Comparison of ENCODE assay signal across 2 cellular contexts in the genomic region with DNA sequence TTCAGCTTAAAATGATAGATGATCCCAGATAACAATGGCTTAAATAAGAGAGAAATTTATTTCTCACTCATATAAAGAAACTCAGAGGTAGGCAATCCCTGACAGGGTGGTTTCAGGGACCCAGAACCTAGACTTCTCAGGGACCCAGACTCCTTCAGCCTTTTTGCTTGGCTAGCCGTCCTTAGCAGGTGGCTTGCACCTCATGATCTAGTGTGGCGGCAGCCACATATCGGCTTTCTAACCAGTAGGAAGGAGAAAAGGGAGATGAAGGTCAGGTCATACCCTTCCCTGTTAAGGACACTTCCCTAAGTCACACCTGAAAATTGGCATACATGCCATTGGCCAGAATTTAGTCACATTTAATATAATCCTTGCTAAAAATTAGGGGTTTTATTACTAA.
TF ChIP-seq lines count a peak whose summit lies in the region.

No MANE protein-coding gene starts in this region.

TF ChIP-seq in GM23338, 12 proteins besides CTCF, POLR2A, EP300 and RAD21 (continues in another document):
- TF ChIP-seq POLR2AphosphoS5 (IDR thresholded peaks at IDR 0.05; ENCODE audit: low read depth) (no peak), NANOG (IDR thresholded peaks at IDR 0.05; ENCODE audit: borderline replicate concordance) (no peak), STAT1 (IDR thresholded peaks at IDR 0.05; ENCODE audit: unreplicated experiment) (no peak), ZNF114 (CRISPR knock-in tag; IDR thresholded peaks at IDR 0.05) (no peak), EZH2 (IDR thresholded peaks at IDR 0.05; ENCODE audit: low read depth, unreplicated experiment) (no peak), JUNB (IDR thresholded peaks at IDR 0.05; ENCODE audit: unreplicated experiment) (no peak), EZH2phosphoT487 (IDR thresholded peaks at IDR 0.05; ENCODE audit: unreplicated experiment) (no peak), CREB1 (CRISPR knock-in tag; IDR thresholded peaks at IDR 0.05; ENCODE audit: low read depth) (no peak), ZNF331 (CRISPR knock-in tag; IDR thresholded peaks at IDR 0.05; ENCODE audit: low read depth) (no peak)
- TF ChIP-seq, protein P1, sequence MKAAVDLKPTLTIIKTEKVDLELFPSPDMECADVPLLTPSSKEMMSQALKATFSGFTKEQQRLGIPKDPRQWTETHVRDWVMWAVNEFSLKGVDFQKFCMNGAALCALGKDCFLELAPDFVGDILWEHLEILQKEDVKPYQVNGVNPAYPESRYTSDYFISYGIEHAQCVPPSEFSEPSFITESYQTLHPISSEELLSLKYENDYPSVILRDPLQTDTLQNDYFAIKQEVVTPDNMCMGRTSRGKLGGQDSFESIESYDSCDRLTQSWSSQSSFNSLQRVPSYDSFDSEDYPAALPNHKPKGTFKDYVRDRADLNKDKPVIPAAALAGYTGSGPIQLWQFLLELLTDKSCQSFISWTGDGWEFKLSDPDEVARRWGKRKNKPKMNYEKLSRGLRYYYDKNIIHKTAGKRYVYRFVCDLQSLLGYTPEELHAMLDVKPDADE (IDR thresholded peaks at IDR 0.05): no peak
- TF ChIP-seq, protein P2, sequence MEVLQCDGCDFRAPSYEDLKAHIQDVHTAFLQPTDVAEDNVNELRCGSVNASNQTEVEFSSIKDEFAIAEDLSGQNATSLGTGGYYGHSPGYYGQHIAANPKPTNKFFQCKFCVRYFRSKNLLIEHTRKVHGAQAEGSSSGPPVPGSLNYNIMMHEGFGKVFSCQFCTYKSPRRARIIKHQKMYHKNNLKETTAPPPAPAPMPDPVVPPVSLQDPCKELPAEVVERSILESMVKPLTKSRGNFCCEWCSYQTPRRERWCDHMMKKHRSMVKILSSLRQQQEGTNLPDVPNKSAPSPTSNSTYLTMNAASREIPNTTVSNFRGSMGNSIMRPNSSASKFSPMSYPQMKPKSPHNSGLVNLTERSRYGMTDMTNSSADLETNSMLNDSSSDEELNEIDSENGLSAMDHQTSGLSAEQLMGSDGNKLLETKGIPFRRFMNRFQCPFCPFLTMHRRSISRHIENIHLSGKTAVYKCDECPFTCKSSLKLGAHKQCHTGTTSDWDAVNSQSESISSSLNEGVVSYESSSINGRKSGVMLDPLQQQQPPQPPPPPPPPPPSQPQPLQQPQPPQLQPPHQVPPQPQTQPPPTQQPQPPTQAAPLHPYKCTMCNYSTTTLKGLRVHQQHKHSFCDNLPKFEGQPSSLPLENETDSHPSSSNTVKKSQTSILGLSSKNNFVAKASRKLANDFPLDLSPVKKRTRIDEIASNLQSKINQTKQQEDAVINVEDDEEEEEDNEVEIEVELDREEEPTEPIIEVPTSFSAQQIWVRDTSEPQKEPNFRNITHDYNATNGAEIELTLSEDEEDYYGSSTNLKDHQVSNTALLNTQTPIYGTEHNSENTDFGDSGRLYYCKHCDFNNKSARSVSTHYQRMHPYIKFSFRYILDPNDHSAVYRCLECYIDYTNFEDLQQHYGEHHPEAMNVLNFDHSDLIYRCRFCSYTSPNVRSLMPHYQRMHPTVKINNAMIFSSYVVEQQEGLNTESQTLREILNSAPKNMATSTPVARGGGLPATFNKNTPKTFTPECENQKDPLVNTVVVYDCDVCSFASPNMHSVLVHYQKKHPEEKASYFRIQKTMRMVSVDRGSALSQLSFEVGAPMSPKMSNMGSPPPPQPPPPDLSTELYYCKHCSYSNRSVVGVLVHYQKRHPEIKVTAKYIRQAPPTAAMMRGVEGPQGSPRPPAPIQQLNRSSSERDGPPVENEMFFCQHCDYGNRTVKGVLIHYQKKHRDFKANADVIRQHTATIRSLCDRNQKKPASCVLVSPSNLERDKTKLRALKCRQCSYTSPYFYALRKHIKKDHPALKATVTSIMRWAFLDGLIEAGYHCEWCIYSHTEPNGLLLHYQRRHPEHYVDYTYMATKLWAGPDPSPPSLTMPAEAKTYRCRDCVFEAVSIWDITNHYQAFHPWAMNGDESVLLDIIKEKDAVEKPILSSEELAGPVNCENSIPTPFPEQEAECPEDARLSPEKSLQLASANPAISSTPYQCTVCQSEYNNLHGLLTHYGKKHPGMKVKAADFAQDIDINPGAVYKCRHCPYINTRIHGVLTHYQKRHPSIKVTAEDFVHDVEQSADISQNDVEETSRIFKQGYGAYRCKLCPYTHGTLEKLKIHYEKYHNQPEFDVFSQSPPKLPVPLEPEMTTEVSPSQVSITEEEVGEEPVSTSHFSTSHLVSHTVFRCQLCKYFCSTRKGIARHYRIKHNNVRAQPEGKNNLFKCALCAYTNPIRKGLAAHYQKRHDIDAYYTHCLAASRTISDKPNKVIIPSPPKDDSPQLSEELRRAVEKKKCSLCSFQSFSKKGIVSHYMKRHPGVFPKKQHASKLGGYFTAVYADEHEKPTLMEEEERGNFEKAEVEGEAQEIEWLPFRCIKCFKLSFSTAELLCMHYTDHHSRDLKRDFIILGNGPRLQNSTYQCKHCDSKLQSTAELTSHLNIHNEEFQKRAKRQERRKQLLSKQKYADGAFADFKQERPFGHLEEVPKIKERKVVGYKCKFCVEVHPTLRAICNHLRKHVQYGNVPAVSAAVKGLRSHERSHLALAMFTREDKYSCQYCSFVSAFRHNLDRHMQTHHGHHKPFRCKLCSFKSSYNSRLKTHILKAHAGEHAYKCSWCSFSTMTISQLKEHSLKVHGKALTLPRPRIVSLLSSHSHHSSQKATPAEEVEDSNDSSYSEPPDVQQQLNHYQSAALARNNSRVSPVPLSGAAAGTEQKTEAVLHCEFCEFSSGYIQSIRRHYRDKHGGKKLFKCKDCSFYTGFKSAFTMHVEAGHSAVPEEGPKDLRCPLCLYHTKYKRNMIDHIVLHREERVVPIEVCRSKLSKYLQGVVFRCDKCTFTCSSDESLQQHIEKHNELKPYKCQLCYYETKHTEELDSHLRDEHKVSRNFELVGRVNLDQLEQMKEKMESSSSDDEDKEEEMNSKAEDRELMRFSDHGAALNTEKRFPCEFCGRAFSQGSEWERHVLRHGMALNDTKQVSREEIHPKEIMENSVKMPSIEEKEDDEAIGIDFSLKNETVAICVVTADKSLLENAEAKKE (CRISPR knock-in tag; IDR thresholded peaks at IDR 0.05): no peak

TF ChIP-seq in H1, 55 proteins besides CTCF, POLR2A, EP300 and RAD21:
- TF ChIP-seq BCL11A (IDR thresholded peaks at IDR 0.05; ENCODE audit: low read depth in 2 of 2, low read length in 2 of 2): no peak
- no peak for TF ChIP-seq CBX5 (IDR thresholded peaks at IDR 0.05; ENCODE audit: low read depth, low read length)
- TF ChIP-seq NRF1 (IDR thresholded peaks at IDR 0.05; ENCODE audit: low read depth, low read length): no peak
- no peak for TF ChIP-seq TCF12 (IDR thresholded peaks at IDR 0.05; ENCODE audit: low read depth, low read length)
- TF ChIP-seq RBBP5 (IDR thresholded peaks at IDR 0.05; ENCODE audit: borderline replicate concordance, low read depth, low read length): no peak
- TF ChIP-seq EGR1 (IDR thresholded peaks at IDR 0.05; ENCODE audit: borderline replicate concordance, low read depth, low read length): no peak
- no peak for TF ChIP-seq SP4 (IDR thresholded peaks at IDR 0.05; ENCODE audit: low read length)
- no peak for TF ChIP-seq HDAC6 (IDR thresholded peaks at IDR 0.05; ENCODE audit: low read depth, low read length)
- no peak for TF ChIP-seq EZH2 (IDR thresholded peaks at IDR 0.05; ENCODE audit: low read depth, low read length, severe bottlenecking)
- TF ChIP-seq, protein P3, sequence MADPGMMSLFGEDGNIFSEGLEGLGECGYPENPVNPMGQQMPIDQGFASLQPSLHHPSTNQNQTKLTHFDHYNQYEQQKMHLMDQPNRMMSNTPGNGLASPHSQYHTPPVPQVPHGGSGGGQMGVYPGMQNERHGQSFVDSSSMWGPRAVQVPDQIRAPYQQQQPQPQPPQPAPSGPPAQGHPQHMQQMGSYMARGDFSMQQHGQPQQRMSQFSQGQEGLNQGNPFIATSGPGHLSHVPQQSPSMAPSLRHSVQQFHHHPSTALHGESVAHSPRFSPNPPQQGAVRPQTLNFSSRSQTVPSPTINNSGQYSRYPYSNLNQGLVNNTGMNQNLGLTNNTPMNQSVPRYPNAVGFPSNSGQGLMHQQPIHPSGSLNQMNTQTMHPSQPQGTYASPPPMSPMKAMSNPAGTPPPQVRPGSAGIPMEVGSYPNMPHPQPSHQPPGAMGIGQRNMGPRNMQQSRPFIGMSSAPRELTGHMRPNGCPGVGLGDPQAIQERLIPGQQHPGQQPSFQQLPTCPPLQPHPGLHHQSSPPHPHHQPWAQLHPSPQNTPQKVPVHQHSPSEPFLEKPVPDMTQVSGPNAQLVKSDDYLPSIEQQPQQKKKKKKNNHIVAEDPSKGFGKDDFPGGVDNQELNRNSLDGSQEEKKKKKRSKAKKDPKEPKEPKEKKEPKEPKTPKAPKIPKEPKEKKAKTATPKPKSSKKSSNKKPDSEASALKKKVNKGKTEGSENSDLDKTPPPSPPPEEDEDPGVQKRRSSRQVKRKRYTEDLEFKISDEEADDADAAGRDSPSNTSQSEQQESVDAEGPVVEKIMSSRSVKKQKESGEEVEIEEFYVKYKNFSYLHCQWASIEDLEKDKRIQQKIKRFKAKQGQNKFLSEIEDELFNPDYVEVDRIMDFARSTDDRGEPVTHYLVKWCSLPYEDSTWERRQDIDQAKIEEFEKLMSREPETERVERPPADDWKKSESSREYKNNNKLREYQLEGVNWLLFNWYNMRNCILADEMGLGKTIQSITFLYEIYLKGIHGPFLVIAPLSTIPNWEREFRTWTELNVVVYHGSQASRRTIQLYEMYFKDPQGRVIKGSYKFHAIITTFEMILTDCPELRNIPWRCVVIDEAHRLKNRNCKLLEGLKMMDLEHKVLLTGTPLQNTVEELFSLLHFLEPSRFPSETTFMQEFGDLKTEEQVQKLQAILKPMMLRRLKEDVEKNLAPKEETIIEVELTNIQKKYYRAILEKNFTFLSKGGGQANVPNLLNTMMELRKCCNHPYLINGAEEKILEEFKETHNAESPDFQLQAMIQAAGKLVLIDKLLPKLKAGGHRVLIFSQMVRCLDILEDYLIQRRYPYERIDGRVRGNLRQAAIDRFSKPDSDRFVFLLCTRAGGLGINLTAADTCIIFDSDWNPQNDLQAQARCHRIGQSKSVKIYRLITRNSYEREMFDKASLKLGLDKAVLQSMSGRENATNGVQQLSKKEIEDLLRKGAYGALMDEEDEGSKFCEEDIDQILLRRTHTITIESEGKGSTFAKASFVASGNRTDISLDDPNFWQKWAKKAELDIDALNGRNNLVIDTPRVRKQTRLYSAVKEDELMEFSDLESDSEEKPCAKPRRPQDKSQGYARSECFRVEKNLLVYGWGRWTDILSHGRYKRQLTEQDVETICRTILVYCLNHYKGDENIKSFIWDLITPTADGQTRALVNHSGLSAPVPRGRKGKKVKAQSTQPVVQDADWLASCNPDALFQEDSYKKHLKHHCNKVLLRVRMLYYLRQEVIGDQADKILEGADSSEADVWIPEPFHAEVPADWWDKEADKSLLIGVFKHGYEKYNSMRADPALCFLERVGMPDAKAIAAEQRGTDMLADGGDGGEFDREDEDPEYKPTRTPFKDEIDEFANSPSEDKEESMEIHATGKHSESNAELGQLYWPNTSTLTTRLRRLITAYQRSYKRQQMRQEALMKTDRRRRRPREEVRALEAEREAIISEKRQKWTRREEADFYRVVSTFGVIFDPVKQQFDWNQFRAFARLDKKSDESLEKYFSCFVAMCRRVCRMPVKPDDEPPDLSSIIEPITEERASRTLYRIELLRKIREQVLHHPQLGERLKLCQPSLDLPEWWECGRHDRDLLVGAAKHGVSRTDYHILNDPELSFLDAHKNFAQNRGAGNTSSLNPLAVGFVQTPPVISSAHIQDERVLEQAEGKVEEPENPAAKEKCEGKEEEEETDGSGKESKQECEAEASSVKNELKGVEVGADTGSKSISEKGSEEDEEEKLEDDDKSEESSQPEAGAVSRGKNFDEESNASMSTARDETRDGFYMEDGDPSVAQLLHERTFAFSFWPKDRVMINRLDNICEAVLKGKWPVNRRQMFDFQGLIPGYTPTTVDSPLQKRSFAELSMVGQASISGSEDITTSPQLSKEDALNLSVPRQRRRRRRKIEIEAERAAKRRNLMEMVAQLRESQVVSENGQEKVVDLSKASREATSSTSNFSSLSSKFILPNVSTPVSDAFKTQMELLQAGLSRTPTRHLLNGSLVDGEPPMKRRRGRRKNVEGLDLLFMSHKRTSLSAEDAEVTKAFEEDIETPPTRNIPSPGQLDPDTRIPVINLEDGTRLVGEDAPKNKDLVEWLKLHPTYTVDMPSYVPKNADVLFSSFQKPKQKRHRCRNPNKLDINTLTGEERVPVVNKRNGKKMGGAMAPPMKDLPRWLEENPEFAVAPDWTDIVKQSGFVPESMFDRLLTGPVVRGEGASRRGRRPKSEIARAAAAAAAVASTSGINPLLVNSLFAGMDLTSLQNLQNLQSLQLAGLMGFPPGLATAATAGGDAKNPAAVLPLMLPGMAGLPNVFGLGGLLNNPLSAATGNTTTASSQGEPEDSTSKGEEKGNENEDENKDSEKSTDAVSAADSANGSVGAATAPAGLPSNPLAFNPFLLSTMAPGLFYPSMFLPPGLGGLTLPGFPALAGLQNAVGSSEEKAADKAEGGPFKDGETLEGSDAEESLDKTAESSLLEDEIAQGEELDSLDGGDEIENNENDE (IDR thresholded peaks at IDR 0.05; ENCODE audit: insufficient replicate concordance, low read length): no peak
- TF ChIP-seq POU5F1 (IDR thresholded peaks at IDR 0.05; ENCODE audit: low read depth, low read length): no peak
- no peak for TF ChIP-seq RNF2 (IDR thresholded peaks at IDR 0.05; ENCODE audit: borderline replicate concordance, low read depth, low read length, missing control alignments, poor library complexity, severe bottlenecking)
- no peak for TF ChIP-seq JUND (IDR thresholded peaks at IDR 0.05; ENCODE audit: low read length)
- TF ChIP-seq, protein P4, sequence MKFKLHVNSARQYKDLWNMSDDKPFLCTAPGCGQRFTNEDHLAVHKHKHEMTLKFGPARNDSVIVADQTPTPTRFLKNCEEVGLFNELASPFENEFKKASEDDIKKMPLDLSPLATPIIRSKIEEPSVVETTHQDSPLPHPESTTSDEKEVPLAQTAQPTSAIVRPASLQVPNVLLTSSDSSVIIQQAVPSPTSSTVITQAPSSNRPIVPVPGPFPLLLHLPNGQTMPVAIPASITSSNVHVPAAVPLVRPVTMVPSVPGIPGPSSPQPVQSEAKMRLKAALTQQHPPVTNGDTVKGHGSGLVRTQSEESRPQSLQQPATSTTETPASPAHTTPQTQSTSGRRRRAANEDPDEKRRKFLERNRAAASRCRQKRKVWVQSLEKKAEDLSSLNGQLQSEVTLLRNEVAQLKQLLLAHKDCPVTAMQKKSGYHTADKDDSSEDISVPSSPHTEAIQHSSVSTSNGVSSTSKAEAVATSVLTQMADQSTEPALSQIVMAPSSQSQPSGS (IDR thresholded peaks at IDR 0.05; ENCODE audit: low read length): no peak
- TF ChIP-seq TEAD4 (IDR thresholded peaks at IDR 0.05; ENCODE audit: low read depth, low read length): no peak
- TF ChIP-seq SAP30 (IDR thresholded peaks at IDR 0.05; ENCODE audit: insufficient read depth, insufficient replicate concordance, low read length): no peak
